27 cellular contexts compared by ENCODE assay signal in genomic region chr5:7663808-7664207, GRCh38.
"Had no signal": no experiment of that assay in that cellular context is flagged by ENCODE, and none has a peak within 500 bp of the region (broad histone marks: within the 10 kb centered on the region; RNA-seq: fewer than 3 reads in every experiment).

No MANE protein-coding gene starts in this region.

- H3K36me3 ChIP-seq: colonic mucosa, esophagus squamous epithelium, heart right ventricle, left ventricle myocardium inferior, lower lobe of right lung, spleen, suprapubic skin, transverse colon, upper lobe of right lung, uterus had no signal

- H3K27me3 ChIP-seq: colonic mucosa, esophagus squamous epithelium, heart right ventricle, spleen, suprapubic skin, transverse colon, upper lobe of right lung, uterus had no signal

- ATAC-seq: heart right ventricle; left colon; lower lobe of right lung; naive thymus-derived CD8-positive, alpha-beta T cell; right cardiac atrium; stimulated activated naive CD8-positive, alpha-beta T cell treated with anti-CD3 and anti-CD28 coated beads, Interleukin-15, amount 100 ng/mL, for 72 hours; upper lobe of right lung had no signal

- H3K4me1 ChIP-seq: colonic mucosa, esophagus squamous epithelium, heart right ventricle, left ventricle myocardium inferior, lower lobe of right lung, spleen, suprapubic skin, transverse colon, upper lobe of right lung, uterus had no signal

- H3K9me3 ChIP-seq: colonic mucosa, esophagus squamous epithelium, heart right ventricle, left ventricle myocardium inferior, lower lobe of right lung, psoas muscle, spleen, suprapubic skin, transverse colon, upper lobe of right lung, uterus had no signal

- H3K27ac ChIP-seq: colonic mucosa, esophagus squamous epithelium, heart right ventricle, left ventricle myocardium inferior, lower lobe of right lung, psoas muscle, skin epidermis, spleen, suprapubic skin, transverse colon, upper lobe of right lung, uterus had no signal

- DNase-seq: colonic mucosa; dermis blood vessel endothelial cell; effector memory CD4-positive, alpha-beta T cell; esophagus squamous epithelium; foreskin melanocyte; glutamatergic neuron; heart right ventricle; hippocampal formation; immature natural killer cell; islet precursor cell; kidney glomerular epithelial cell; left colon; left ventricle myocardium inferior; lower lobe of right lung; naive thymus-derived CD8-positive, alpha-beta T cell; nephron progenitor cell; nucleus accumbens; psoas muscle; right cardiac atrium; spleen; stimulated activated naive CD4-positive, alpha-beta T cell; stimulated activated naive CD8-positive, alpha-beta T cell treated with anti-CD3 and anti-CD28 coated beads, Interleukin-15, amount 100 ng/mL, for 72 hours; transverse colon; upper lobe of right lung; uterus had no signal

- H3K4me3 ChIP-seq: colonic mucosa, esophagus squamous epithelium, heart right ventricle, left ventricle myocardium inferior, lower lobe of right lung, psoas muscle, skin epidermis, spleen, suprapubic skin, transverse colon, upper lobe of right lung, uterus had no signal
